Comparison of ENCODE assay signal across 19 cellular contexts in the genomic region with DNA sequence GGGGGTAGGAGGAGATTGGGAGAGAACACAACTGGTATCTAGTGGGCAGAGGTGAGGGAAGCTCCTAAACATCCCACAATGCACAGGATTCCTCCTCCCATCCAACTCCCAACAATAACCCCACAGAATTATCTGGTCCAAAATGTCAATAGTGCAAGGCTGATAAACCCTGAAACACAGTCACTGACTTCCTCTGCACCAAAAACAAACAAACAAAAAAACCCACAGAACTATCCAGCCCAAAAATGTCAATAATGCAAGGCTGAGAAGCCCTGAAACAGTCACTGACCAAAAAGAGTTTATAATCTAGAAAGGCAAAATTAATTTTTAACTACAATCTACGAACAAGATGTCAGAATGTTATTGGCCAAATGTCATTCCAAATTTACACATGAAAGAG. TPM values are rescaled to one million over a fixed set of nuclear protein-coding genes. Genes with fewer than 3 reads are reported as not detected.
DNase-seq lines count a peak whose midpoint lies in the region; ATAC-seq and TF ChIP-seq lines count a peak whose summit lies in the region.
"Had no signal": no experiment of that assay in that cellular context is flagged by ENCODE, and none has a peak within 500 bp of the region (broad histone marks: within the 10 kb centered on the region; RNA-seq: fewer than 3 reads in every experiment).

No MANE protein-coding gene starts in this region.

- H3K36me3 Mint-ChIP-seq in activated CD4-positive, alpha-beta T cell treated with anti-CD3 and anti-CD28 coated beads for 36 hours (ENCODE audit: low read depth), result peaks cover 56% of the 10 kb centered on the region
- peaks cover 54% of the 10 kb centered on the region for H3K36me3 Mint-ChIP-seq in activated CD4-positive, alpha-beta T cell treated with anti-CD3 and anti-CD28 coated beads, Interleukin-2, amount 10 ng/mL, durations not matched to agents 7 days and 5 days (ENCODE audit: low read depth)
- peaks cover 52% of the 10 kb centered on the region for H3K36me3 Mint-ChIP-seq in activated CD8-positive, alpha-beta T cell treated with anti-CD3 and anti-CD28 coated beads for 36 hours (ENCODE audit: low read depth)
- peaks cover 32% of the 10 kb centered on the region for H3K36me3 Mint-ChIP-seq in mesothelial cell of epicardium

- no peaks in the 10 kb centered on the region for H3K27me3 Mint-ChIP-seq in activated CD4-positive, alpha-beta T cell treated with anti-CD3 and anti-CD28 coated beads for 36 hours
- H3K27me3 Mint-ChIP-seq in activated CD4-positive, alpha-beta T cell treated with anti-CD3 and anti-CD28 coated beads, Interleukin-2, amount 10 ng/mL, durations not matched to agents 7 days and 5 days, result no peaks in the 10 kb centered on the region
- H3K27me3 Mint-ChIP-seq in activated CD8-positive, alpha-beta T cell treated with anti-CD3 and anti-CD28 coated beads for 36 hours, result no peaks in the 10 kb centered on the region
- no peaks in the 10 kb centered on the region for H3K27me3 Mint-ChIP-seq in mesothelial cell of epicardium (ENCODE audit: low read depth)
- H3K27me3 Mint-ChIP-seq: type B pancreatic cell had no signal

- intact Hi-C loops in activated CD4-positive, alpha-beta T cell treated with anti-CD3 and anti-CD28 coated beads for 36 hours (cut with DNase I, micrococcal nuclease), result no loop called here
- intact Hi-C loops in activated CD8-positive, alpha-beta T cell treated with anti-CD3 and anti-CD28 coated beads for 36 hours (cut with micrococcal nuclease), result no loop called here

- no peak overlapping the region for H3K27ac ChIP-seq in HEK293 (ENCODE audit: extremely low read depth, low read depth, low read length)
- H3K27ac ChIP-seq: adrenal gland, BLaER1, right atrium auricular region had no signal

- ATAC-seq in activated CD4-positive, alpha-beta T cell treated with anti-CD3 and anti-CD28 coated beads for 36 hours, result no peak
- no peak for ATAC-seq in activated CD8-positive, alpha-beta T cell treated with anti-CD3 and anti-CD28 coated beads for 36 hours
- ATAC-seq in GM19351 (IDR thresholded peaks at IDR 0.05; ENCODE audit: unreplicated experiment) (no peak), GM18861 (IDR thresholded peaks at IDR 0.05; ENCODE audit: unreplicated experiment) (no peak)
- ATAC-seq: activated CD4-positive, CD25-positive, alpha-beta regulatory T cell treated with anti-CD3 and anti-CD28 coated beads, Interleukin-2, amount 50 U/mL, for 24 hours had no signal

- H3K4me1 ChIP-seq in HEK293 (ENCODE audit: control insufficient read depth, insufficient read depth, low read length), result peaks cover 13% of the 10 kb centered on the region
- H3K4me1 ChIP-seq: adrenal gland, BLaER1 had no signal

- POLR2A ChIA-PET in activated CD4-positive, alpha-beta T cell treated with anti-CD3 and anti-CD28 coated beads for 36 hours (lab: Charles Lee), result no interaction called here
- POLR2A ChIA-PET in activated CD4-positive, alpha-beta T cell treated with anti-CD3 and anti-CD28 coated beads, Interleukin-2, amount 10 ng/mL, durations not matched to agents 7 days and 5 days (lab: Charles Lee), result no interaction called here
- POLR2A ChIA-PET in HEK293 (lab: Yijun Ruan, JAX), result no interaction called here
- POLR2A ChIA-PET in activated CD8-positive, alpha-beta T cell treated with anti-CD3 and anti-CD28 coated beads for 36 hours (lab: Charles Lee), result interaction anchor here (0.7 kb wide), 1 partner anchor 9 kb away, joined by 3 read pairs; a partner anchor contains a TSS

- no peak overlapping the region for H3K4me3 Mint-ChIP-seq in activated CD4-positive, alpha-beta T cell treated with anti-CD3 and anti-CD28 coated beads for 36 hours
- no peak overlapping the region for H3K4me3 Mint-ChIP-seq in activated CD4-positive, alpha-beta T cell treated with anti-CD3 and anti-CD28 coated beads, Interleukin-2, amount 10 ng/mL, durations not matched to agents 7 days and 5 days
- H3K4me3 Mint-ChIP-seq in activated CD8-positive, alpha-beta T cell treated with anti-CD3 and anti-CD28 coated beads for 36 hours, result no peak overlapping the region
- H3K4me3 Mint-ChIP-seq in mesothelial cell of epicardium, result no peak overlapping the region
- H3K4me3 Mint-ChIP-seq: type B pancreatic cell had no signal

- TF ChIP-seq CTCF in HEK293 (tag by site-specific recombination; IDR thresholded peaks at IDR 0.05), result no peak
- TF ChIP-seq CTCF in activated CD8-positive, alpha-beta T cell treated with anti-CD3 and anti-CD28 coated beads for 36 hours (IDR thresholded peaks at IDR 0.05), result no peak
- no peak for TF ChIP-seq CTCF in mesothelial cell of epicardium (IDR thresholded peaks at IDR 0.05; ENCODE audit: unreplicated experiment)

- H3K9me3 Mint-ChIP-seq in activated CD4-positive, alpha-beta T cell treated with anti-CD3 and anti-CD28 coated beads for 36 hours (ENCODE audit: low read depth), result no peaks in the 10 kb centered on the region
- H3K9me3 Mint-ChIP-seq in activated CD4-positive, alpha-beta T cell treated with anti-CD3 and anti-CD28 coated beads, Interleukin-2, amount 10 ng/mL, durations not matched to agents 7 days and 5 days, result no peaks in the 10 kb centered on the region
- H3K9me3 Mint-ChIP-seq in activated CD8-positive, alpha-beta T cell treated with anti-CD3 and anti-CD28 coated beads for 36 hours, result no peaks in the 10 kb centered on the region
- H3K9me3 Mint-ChIP-seq in mesothelial cell of epicardium, result no peaks in the 10 kb centered on the region
- H3K9me3 Mint-ChIP-seq: type B pancreatic cell had no signal

- no peak overlapping the region for H3K4me3 ChIP-seq in HEK293 (ENCODE audit: low read depth, low read length)
- H3K4me3 ChIP-seq: adrenal gland, BLaER1, right atrium auricular region had no signal

- DNase-seq in activated CD4-positive, alpha-beta T cell treated with anti-CD3 and anti-CD28 coated beads for 36 hours, result no peak
- DNase-seq in activated CD4-positive, alpha-beta T cell treated with anti-CD3 and anti-CD28 coated beads, Interleukin-2, amount 10 ng/mL, durations not matched to agents 7 days and 5 days, result no peak
- DNase-seq in activated CD8-positive, alpha-beta T cell treated with anti-CD3 and anti-CD28 coated beads for 36 hours, result no peak
- DNase-seq in mesothelial cell of epicardium (ENCODE audit: low spot score in 2 of 2, unreplicated experiment in 2 of 2), result no peak
- no peak for DNase-seq in ureter (ENCODE audit: low spot score)
- DNase-seq: activated effector memory CD4-positive, alpha-beta T cell treated with anti-CD3 and anti-CD28 coated beads, Interleukin-2, amount 50 U/mL, for 16 hours; adrenal gland; cortex of kidney; KG1; kidney glomerular epithelial cell; NCI-H1930; occipital lobe had no signal

- H3K9me3 ChIP-seq in HEK293 (ENCODE audit: control insufficient read depth, insufficient read depth, low read depth, low read length), result no peaks in the 10 kb centered on the region
- H3K9me3 ChIP-seq: adrenal gland, BLaER1, right atrium auricular region had no signal

- peak overlapping the region; percentile 47 for H3K27ac Mint-ChIP-seq in activated CD4-positive, alpha-beta T cell treated with anti-CD3 and anti-CD28 coated beads for 36 hours
- H3K27ac Mint-ChIP-seq in activated CD4-positive, alpha-beta T cell treated with anti-CD3 and anti-CD28 coated beads, Interleukin-2, amount 10 ng/mL, durations not matched to agents 7 days and 5 days, result no peak overlapping the region
- peak overlapping the region; percentile 18 for H3K27ac Mint-ChIP-seq in activated CD8-positive, alpha-beta T cell treated with anti-CD3 and anti-CD28 coated beads for 36 hours
- H3K27ac Mint-ChIP-seq in mesothelial cell of epicardium, result peak overlapping the region; percentile 54
- H3K27ac Mint-ChIP-seq: type B pancreatic cell had no signal

- CTCF ChIA-PET in activated CD4-positive, alpha-beta T cell treated with anti-CD3 and anti-CD28 coated beads for 36 hours (lab: Charles Lee), result interaction anchor here (0.9 kb wide), 1 partner anchor 1609 kb away, joined by 3 read pairs; no protein-coding TSS in a partner anchor
- CTCF ChIA-PET in activated CD4-positive, alpha-beta T cell treated with anti-CD3 and anti-CD28 coated beads, Interleukin-2, amount 10 ng/mL, durations not matched to agents 7 days and 5 days (lab: Charles Lee), result no interaction called here
- CTCF ChIA-PET in HEK293 (lab: Yijun Ruan, JAX), result interaction anchor here (0.5 to 1.2 kb wide), 4 partner anchors 21 to 1486 kb away, joined by 3 to 8 read pairs (median 3); no protein-coding TSS in a partner anchor
- CTCF ChIA-PET in activated CD8-positive, alpha-beta T cell treated with anti-CD3 and anti-CD28 coated beads for 36 hours (lab: Charles Lee), result no interaction called here

- peaks cover 40 to 55% of the 10 kb centered on the region in 2 experiments for H3K36me3 ChIP-seq in HEK293 (ENCODE audit: control insufficient read depth in 2 of 2, insufficient read depth in 1 of 2, low read length in 2 of 2)

- peaks cover 42% of the 10 kb centered on the region for H3K4me1 Mint-ChIP-seq in activated CD4-positive, alpha-beta T cell treated with anti-CD3 and anti-CD28 coated beads for 36 hours
- peaks cover 32% of the 10 kb centered on the region for H3K4me1 Mint-ChIP-seq in activated CD4-positive, alpha-beta T cell treated with anti-CD3 and anti-CD28 coated beads, Interleukin-2, amount 10 ng/mL, durations not matched to agents 7 days and 5 days
- H3K4me1 Mint-ChIP-seq in activated CD8-positive, alpha-beta T cell treated with anti-CD3 and anti-CD28 coated beads for 36 hours (ENCODE audit: low read depth), result peaks cover 54% of the 10 kb centered on the region
- H3K4me1 Mint-ChIP-seq in mesothelial cell of epicardium, result no peaks in the 10 kb centered on the region

TF ChIP-seq in HEK293, 187 proteins besides CTCF, POLR2A, EP300 and RAD21 (continues in another document):
- no peak for TF ChIP-seq ZNF302 (tag by site-specific recombination; IDR thresholded peaks at IDR 0.05; ENCODE audit: low read depth)
- no peak for TF ChIP-seq ZFP3 (tag by site-specific recombination; IDR thresholded peaks at IDR 0.05; ENCODE audit: low read depth)
- TF ChIP-seq, protein P1, sequence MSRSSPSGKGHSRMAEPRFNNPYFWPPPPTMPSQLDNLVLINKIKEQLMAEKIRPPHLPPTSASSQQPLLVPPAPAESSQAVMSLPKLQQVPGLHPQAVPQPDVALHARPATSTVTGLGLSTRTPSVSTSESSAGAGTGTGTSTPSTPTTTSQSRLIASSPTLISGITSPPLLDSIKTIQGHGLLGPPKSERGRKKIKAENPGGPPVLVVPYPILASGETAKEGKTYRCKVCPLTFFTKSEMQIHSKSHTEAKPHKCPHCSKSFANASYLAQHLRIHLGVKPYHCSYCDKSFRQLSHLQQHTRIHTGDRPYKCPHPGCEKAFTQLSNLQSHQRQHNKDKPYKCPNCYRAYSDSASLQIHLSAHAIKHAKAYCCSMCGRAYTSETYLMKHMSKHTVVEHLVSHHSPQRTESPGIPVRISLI (tag by site-specific recombination; IDR thresholded peaks at IDR 0.05), result no peak
- no peak for TF ChIP-seq ZEB2 (tag by site-specific recombination; IDR thresholded peaks at IDR 0.05)
- TF ChIP-seq ZXDB (tag by site-specific recombination; IDR thresholded peaks at IDR 0.05), result peak; percentile 32; the same call in 1 of the 2 replicates

RNA-seq across cellular contexts. Expression of a gene that starts 9.8 kb away (rescaled TPM):
- 10 to 100 TPM; 46.9 to 49.9 TPM for total RNA-seq in activated CD4-positive, alpha-beta T cell treated with anti-CD3 and anti-CD28 coated beads for 36 hours
- 10 to 100 TPM; 63.3 to 66.1 TPM for total RNA-seq in activated CD4-positive, alpha-beta T cell treated with anti-CD3 and anti-CD28 coated beads, Interleukin-2, amount 10 ng/mL, durations not matched to agents 7 days and 5 days
- total RNA-seq in activated CD8-positive, alpha-beta T cell treated with anti-CD3 and anti-CD28 coated beads for 36 hours, result 10 to 100 TPM; 39.7 to 51.4 TPM
- total RNA-seq in mesothelial cell of epicardium, result 45.0 to 51.3 TPM (median 51.1 TPM) in 3 replicates
- 67.5 TPM for total RNA-seq in ureter

Comparison
In these comparisons a context has a peak if more than half of its experiments do, and no peak if none do; other contexts are left out.
1. CTCF ChIA-PET loops: an anchor here in activated CD4-positive, alpha-beta T cell treated with anti-CD3 and anti-CD28 coated beads for 36 hours (0.9 kb wide) and HEK293 (0.5 to 1.2 kb wide); none called in activated CD4-positive, alpha-beta T cell treated with anti-CD3 and anti-CD28 coated beads, Interleukin-2, amount 10 ng/mL, durations not matched to agents 7 days and 5 days and activated CD8-positive, alpha-beta T cell treated with anti-CD3 and anti-CD28 coated beads for 36 hours.